8 cellular contexts compared by ENCODE assay signal in the genomic region with DNA sequence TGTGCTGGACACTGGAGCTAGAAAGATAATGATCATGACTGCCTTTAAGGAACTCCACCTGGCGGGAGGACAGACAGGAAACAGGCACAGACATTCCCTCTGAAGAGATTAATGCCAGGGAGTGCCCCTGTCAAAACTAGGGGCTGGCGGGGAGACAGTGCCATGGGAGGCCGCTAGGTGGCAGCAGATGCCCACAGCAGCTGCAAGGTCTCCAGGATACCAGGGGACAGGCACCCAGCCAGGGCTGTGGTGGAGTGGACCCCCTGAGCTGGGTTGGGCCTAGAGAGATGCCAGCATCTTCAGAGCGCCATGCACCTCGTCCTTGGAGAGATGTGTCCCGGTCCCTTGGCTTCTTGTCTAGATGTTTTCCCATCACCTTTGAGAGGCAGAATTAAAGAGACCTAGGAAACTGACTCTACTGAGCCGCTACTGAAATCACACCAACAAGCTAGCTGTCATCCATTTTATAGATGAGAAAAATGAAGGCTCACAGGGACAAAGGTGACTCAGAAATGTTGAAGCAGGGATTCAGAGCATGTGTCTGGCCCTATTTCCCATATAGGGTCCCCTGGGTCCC. TPM values are rescaled to one million over a fixed set of nuclear protein-coding genes. Genes with fewer than 3 reads are reported as not detected.
DNase-seq lines count a peak whose midpoint lies in the region; ATAC-seq and TF ChIP-seq lines count a peak whose summit lies in the region.

No MANE protein-coding gene starts in this region.

- H3K27ac ChIP-seq in KMS-11 (no peak overlapping the region), OCI-LY3 (ENCODE audit: low read length) (no peak overlapping the region)

- H4K20me1 ChIP-seq in KMS-11 (ENCODE audit: insufficient read depth), result no peaks in the 10 kb centered on the region
- H4K20me1 ChIP-seq in OCI-LY3 (ENCODE audit: insufficient read depth, low read length), result no peaks in the 10 kb centered on the region

- no peak overlapping the region for H3K4me3 ChIP-seq in GM06990 (replicated peaks; ENCODE audit: low read depth, low read length)
- H3K4me3 ChIP-seq in KMS-11 (IDR thresholded peaks at IDR 0.05; ENCODE audit: insufficient read depth, low read depth, low read length), result no peak overlapping the region
- H3K4me3 ChIP-seq in OCI-LY3 (ENCODE audit: low read length), result no peak overlapping the region

- H3K4me1 Mint-ChIP-seq in naive B cell, result no peaks in the 10 kb centered on the region

- no peaks in the 10 kb centered on the region for H3K9me3 ChIP-seq in OCI-LY3 (ENCODE audit: insufficient read depth, low read length)

- no peaks in the 10 kb centered on the region for H3K79me2 ChIP-seq in KMS-11 (ENCODE audit: insufficient read depth, low read depth)
- H3K79me2 ChIP-seq in OCI-LY3 (ENCODE audit: low read length), result no peaks in the 10 kb centered on the region

- TF ChIP-seq CTCF in GM06990 (IDR thresholded peaks at IDR 0.05; ENCODE audit: insufficient read depth, low read length, poor library complexity, severe bottlenecking) (peak; percentile 99), KMS-11 (conservative IDR thresholded peaks at IDR 0.05; ENCODE audit: low read depth, low read length) (peak; percentile 99), OCI-LY3 (IDR thresholded peaks at IDR 0.05; ENCODE audit: low read depth, low read length) (peak; percentile 95)

- H2AFZ ChIP-seq in KMS-11 (ENCODE audit: low read depth) (no peak overlapping the region), OCI-LY3 (ENCODE audit: low read depth, low read length) (no peak overlapping the region)

- H3K36me3 ChIP-seq in GM06990 (ENCODE audit: control insufficient read depth, insufficient read depth, low read length) (no peaks in the 10 kb centered on the region), KMS-11 (ENCODE audit: insufficient read depth) (no peaks in the 10 kb centered on the region), OCI-LY3 (replicated peaks; ENCODE audit: low read depth, low read length) (no peaks in the 10 kb centered on the region)

- peak; percentile 83 to 89 for ATAC-seq in naive B cell (ENCODE audit: low read depth in 2 of 2)
- ATAC-seq in GM21717 (IDR thresholded peaks at IDR 0.05; ENCODE audit: unreplicated experiment), result no peak

- peaks cover 0 to 9% (median 3%) of the 10 kb centered on the region in 7 donors for H3K9me3 Mint-ChIP-seq in naive B cell

- no peaks in the 10 kb centered on the region for H3K4me1 ChIP-seq in KMS-11 (ENCODE audit: low read depth, poor library complexity, severe bottlenecking)
- no peaks in the 10 kb centered on the region for H3K4me1 ChIP-seq in OCI-LY3 (ENCODE audit: low read length)

- H3K27me3 ChIP-seq in GM06990 (replicated peaks; ENCODE audit: control insufficient read depth, insufficient read depth, low read length) (no peaks in the 10 kb centered on the region; the same call in none of the 2 replicates), KMS-11 (ENCODE audit: insufficient read depth, low read depth) (no peaks in the 10 kb centered on the region; the same call in 1 of the 2 replicates), OCI-LY3 (ENCODE audit: low read depth, low read length) (peaks cover 24% of the 10 kb centered on the region)

- DNase-seq in GM06990 (ENCODE audit: extremely low read depth, insufficient read length) (peak; percentile 51), activated T-cell treated with anti-CD3 and anti-CD28 coated beads for 1 hour (ENCODE audit: low read depth) (peak; percentile 64), erythroblast (lab: John Stamatoyannopoulos, UW) (peak; percentile 61 to 82), naive B cell (peak; percentile 64)
- DNase-seq in stimulated activated CD8-positive, alpha-beta memory T cell treated with anti-CD3 and anti-CD28 coated beads, Interleukin-7, amount 100 ng/mL, for 4 hours (ENCODE audit: low read depth in 2 of 2), result peak; percentile 53 to 64

- H3K27ac Mint-ChIP-seq in naive B cell, result peak overlapping the region in 2 of 6 donors; percentile 11 to 61

- H3K4me3 Mint-ChIP-seq in naive B cell, result no peak overlapping the region

- H3K9ac ChIP-seq in KMS-11 (no peak overlapping the region), OCI-LY3 (ENCODE audit: low read length) (no peak overlapping the region)

- H3K4me2 ChIP-seq in KMS-11 (no peak overlapping the region), OCI-LY3 (ENCODE audit: low read length) (no peak overlapping the region)

- H3K27me3 Mint-ChIP-seq in naive B cell, result peaks cover 23 to 43% (median 39%) of the 10 kb centered on the region in 3 donors

- H3K36me3 Mint-ChIP-seq in naive B cell, result peaks cover 0 to 4% of the 10 kb centered on the region in 2 donors

- no peak for TF ChIP-seq POLR2A in erythroblast (IDR thresholded peaks at IDR 0.05; ENCODE audit: low read length)

RNA-seq across cellular contexts. Expression of a gene that starts 3.6 kb away (rescaled TPM):
- polyA plus RNA-seq in naive B cell (ENCODE audit: low read depth in 6 of 6), result not detected

RNA-seq across cellular contexts. Expression of a gene that starts 10.7 kb away (rescaled TPM):
- under 1 TPM in 4 of 6 donors, not detected in 2; 0.18 to 0.99 (median 0.35) TPM for polyA plus RNA-seq in naive B cell (ENCODE audit: low read depth in 6 of 6)

RNA-seq across cellular contexts. Expression of a gene that starts 33.7 kb away (rescaled TPM):
- not detected for polyA plus RNA-seq in naive B cell (ENCODE audit: low read depth in 6 of 6)

RNA-seq across cellular contexts. Expression of a gene that starts 51.2 kb away (rescaled TPM):
- not detected for polyA plus RNA-seq in naive B cell (ENCODE audit: low read depth in 6 of 6)
